10 cellular contexts compared by ENCODE assay signal in the genomic region with DNA sequence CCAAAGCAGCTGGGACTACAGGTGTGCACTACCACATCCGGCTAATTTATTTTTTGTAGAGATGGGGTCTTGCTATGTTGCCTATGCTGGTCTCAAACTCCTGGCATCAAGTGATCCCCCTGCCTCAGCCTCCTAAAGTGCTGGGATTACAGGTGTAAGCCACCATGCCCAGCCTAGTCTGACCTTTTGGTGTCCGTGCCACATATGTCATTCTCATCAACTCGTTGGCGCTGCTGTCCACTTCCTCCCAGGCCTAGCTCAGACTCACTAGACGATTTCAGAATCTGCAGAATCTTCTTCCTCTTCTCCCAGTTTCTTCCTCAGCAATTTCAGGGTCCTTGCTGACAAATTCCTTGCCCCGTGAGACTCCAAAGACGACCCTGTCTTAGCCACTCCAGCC.
"Had no signal": no experiment of that assay in that cellular context is flagged by ENCODE, and none has a peak within 500 bp of the region (broad histone marks: within the 10 kb centered on the region; RNA-seq: fewer than 3 reads in every experiment).

No MANE protein-coding gene starts in this region.

- ATAC-seq: pancreas; stimulated activated naive B cell treated with anti-CD40 and anti-IgM and Interleukin-4, amounts not matched to agents 10 μg/mL and 1 μg/mL and 100 μg/mL, for 72 hours had no signal

- H3K27me3 Mint-ChIP-seq: stimulated activated naive B cell treated with anti-CD40 and anti-IgM and Interleukin-4, amounts not matched to agents 10 μg/mL and 1 μg/mL and 100 μg/mL, for 72 hours had no signal

- H3K27ac ChIP-seq: pancreas, SJCRH30 had no signal

- H3K27me3 ChIP-seq: pancreas, SJCRH30 had no signal

- H3K9me3 ChIP-seq: pancreas, SJCRH30 had no signal

- H3K9me3 Mint-ChIP-seq: mesothelial cell of epicardium; T-helper 2 cell treated with Interferon-gamma antibody and Interleukin-4, amounts not matched to agents 5 μg/mL and 100 μg/mL, for 36 hours had no signal

- H3K4me3 ChIP-seq: pancreas, SJCRH30 had no signal

- H3K4me3 Mint-ChIP-seq: mesothelial cell of epicardium; stimulated activated naive B cell treated with anti-CD40 and anti-IgM and Interleukin-4, amounts not matched to agents 10 μg/mL and 1 μg/mL and 100 μg/mL, for 72 hours; T-helper 2 cell treated with Interferon-gamma antibody and Interleukin-4, amounts not matched to agents 5 μg/mL and 100 μg/mL, for 36 hours had no signal

- H3K27ac Mint-ChIP-seq: mesothelial cell of epicardium; stimulated activated naive B cell treated with anti-CD40 and anti-IgM and Interleukin-4, amounts not matched to agents 10 μg/mL and 1 μg/mL and 100 μg/mL, for 72 hours; T-helper 2 cell treated with Interferon-gamma antibody and Interleukin-4, amounts not matched to agents 5 μg/mL and 100 μg/mL, for 36 hours had no signal

- H3K36me3 ChIP-seq: pancreas, SJCRH30 had no signal

- DNase-seq: activated gamma-delta T cell; activated T-cell treated with anti-CD3 and anti-CD28 coated beads, Interleukin-2, amount 50 U/mL, for 1 hour; effector CD8-positive, alpha-beta T cell; pancreas; retina; small intestine; stimulated activated naive B cell treated with anti-CD40 and anti-IgM and Interleukin-4, amounts not matched to agents 10 μg/mL and 1 μg/mL and 100 μg/mL, for 72 hours had no signal
